ENCODE assay signal across 8 cellular contexts in genomic region chr6:28643017-28643740, GRCh38.
DNase-seq lines count a peak whose midpoint lies in the region; ATAC-seq and TF ChIP-seq lines count a peak whose summit lies in the region.

No MANE protein-coding gene starts in this region.

- no peaks in the 10 kb centered on the region for H3K36me3 ChIP-seq in A673 (ENCODE audit: insufficient read depth, low read length, poor library complexity, severe bottlenecking)
- no peaks in the 10 kb centered on the region for H3K36me3 ChIP-seq in H7 (replicated peaks; ENCODE audit: control insufficient read depth, insufficient read depth, low read length)
- no peaks in the 10 kb centered on the region for H3K36me3 ChIP-seq in mucosa of descending colon (ENCODE audit: low read depth)

- no peak overlapping the region for H3K27ac ChIP-seq in A673 (ENCODE audit: low read depth, low read length, poor library complexity, severe bottlenecking)

- peaks cover 57% of the 10 kb centered on the region for H3K27me3 Mint-ChIP-seq in stimulated activated naive CD8-positive, alpha-beta T cell treated with anti-CD3 and anti-CD28 coated beads, Interleukin-15, Interleukin-2, amounts not matched to agents 100 ng/mL and 50 ng/mL, for 24 hours

- TF ChIP-seq CTCF in A673 (conservative IDR thresholded peaks at IDR 0.05; ENCODE audit: low read depth, low read length) (no peak), fibroblast of mammary gland (conservative IDR thresholded peaks at IDR 0.05; ENCODE audit: control insufficient read depth, insufficient read depth, low read depth, low read length) (no peak), mucosa of descending colon (IDR thresholded peaks at IDR 0.05) (no peak)

- no peaks in the 10 kb centered on the region for H3K27me3 ChIP-seq in A673 (replicated peaks; ENCODE audit: insufficient read depth, low read depth, low read length, poor library complexity)
- peaks cover under 1% of the 10 kb centered on the region; the same call in 1 of the 2 replicates for H3K27me3 ChIP-seq in H7 (ENCODE audit: control insufficient read depth, insufficient read depth, low read length)

- no peak for TF ChIP-seq POLR2A in GM18505 (IDR thresholded peaks at IDR 0.05; ENCODE audit: borderline replicate concordance, extremely low read depth, insufficient read depth, insufficient read length)

- ATAC-seq in mucosa of descending colon: no peak
- no peak for ATAC-seq in GM18505 (IDR thresholded peaks at IDR 0.05; ENCODE audit: unreplicated experiment)

- H3K4me1 ChIP-seq in A673 (ENCODE audit: insufficient read depth, low read length, poor library complexity, severe bottlenecking) (no peaks in the 10 kb centered on the region), mucosa of descending colon (ENCODE audit: low read depth) (peaks cover 3% of the 10 kb centered on the region)

- BruUV-seq in A673 (replicated peaks; lab: Mats Ljungman, UMichigan): no TSS peak

- POLR2A ChIA-PET in A673 (lab: Charles Lee; ENCODE audit: low non-redundant PET): no interaction called here

- peak; percentile 91 for DNase-seq in A673 (ENCODE audit: low spot score)
- peak; percentile 51 for DNase-seq in H7
- peak; percentile 78 for DNase-seq in RPMI8226
- peak; percentile 88 for DNase-seq in fibroblast of mammary gland (ENCODE audit: low read depth)
- no peak for DNase-seq in mucosa of descending colon
- no peak for DNase-seq in activated effector memory CD4-positive, alpha-beta T cell treated with anti-CD3 and anti-CD28 coated beads, Interleukin-2, amount 50 U/mL, for 16 hours

- peak overlapping the region; percentile 51 for H3K4me3 Mint-ChIP-seq in stimulated activated naive CD8-positive, alpha-beta T cell treated with anti-CD3 and anti-CD28 coated beads, Interleukin-15, Interleukin-2, amounts not matched to agents 100 ng/mL and 50 ng/mL, for 24 hours

- CTCF ChIA-PET in A673 (lab: Charles Lee): no interaction called here

- H3K9me3 Mint-ChIP-seq in stimulated activated naive CD8-positive, alpha-beta T cell treated with anti-CD3 and anti-CD28 coated beads, Interleukin-15, Interleukin-2, amounts not matched to agents 100 ng/mL and 50 ng/mL, for 24 hours: peaks cover 3% of the 10 kb centered on the region

- H3K4me1 Mint-ChIP-seq in stimulated activated naive CD8-positive, alpha-beta T cell treated with anti-CD3 and anti-CD28 coated beads, Interleukin-15, Interleukin-2, amounts not matched to agents 100 ng/mL and 50 ng/mL, for 24 hours (ENCODE audit: low read depth): peaks cover 7% of the 10 kb centered on the region

- no peaks in the 10 kb centered on the region for H3K36me3 Mint-ChIP-seq in stimulated activated naive CD8-positive, alpha-beta T cell treated with anti-CD3 and anti-CD28 coated beads, Interleukin-15, Interleukin-2, amounts not matched to agents 100 ng/mL and 50 ng/mL, for 24 hours (ENCODE audit: low read depth)

- intact Hi-C loops in A673 (cut with micrococcal nuclease; ENCODE audit: unreplicated experiment): no loop called here
- intact Hi-C loops in mucosa of descending colon (cut with DNase I, micrococcal nuclease): no loop called here

- no peaks in the 10 kb centered on the region for H3K9me3 ChIP-seq in A673 (ENCODE audit: low read depth, low read length, poor library complexity, severe bottlenecking)
- H3K9me3 ChIP-seq in mucosa of descending colon: no peaks in the 10 kb centered on the region

- H3K27ac Mint-ChIP-seq in stimulated activated naive CD8-positive, alpha-beta T cell treated with anti-CD3 and anti-CD28 coated beads, Interleukin-15, Interleukin-2, amounts not matched to agents 100 ng/mL and 50 ng/mL, for 24 hours: peak overlapping the region; percentile 71

- H3K4me3 ChIP-seq in A673 (ENCODE audit: low read depth, low read length, poor library complexity, severe bottlenecking) (no peak overlapping the region), H7 (ENCODE audit: insufficient read depth, low read depth, low read length) (peak overlapping the region; percentile 45), fibroblast of mammary gland (ENCODE audit: control insufficient read depth, low read depth, low read length) (no peak overlapping the region), mucosa of descending colon (no peak overlapping the region)

Comparison
In these comparisons a context has a peak if more than half of its experiments do, and no peak if none do; other contexts are left out.
1. DNase-seq: peak in A673 (single experiment), H7 (single experiment), RPMI8226 (single experiment) and fibroblast of mammary gland (single experiment); none in mucosa of descending colon (0 of 3) and activated effector memory CD4-positive, alpha-beta T cell treated with anti-CD3 and anti-CD28 coated beads, Interleukin-2, amount 50 U/mL, for 16 hours (single experiment).